In genomic region chr1:36109041-36109679, GRCh38 we compare ENCODE assay signal across 9 cellular contexts. TPM values are rescaled to one million over a fixed set of nuclear protein-coding genes. Genes with fewer than 3 reads are reported as not detected.
DNase-seq lines count a peak whose midpoint lies in the region; ATAC-seq and TF ChIP-seq lines count a peak whose summit lies in the region.
"Had no signal": no experiment of that assay in that cellular context is flagged by ENCODE, and none has a peak within 500 bp of the region (broad histone marks: within the 10 kb centered on the region; RNA-seq: fewer than 3 reads in every experiment).

No MANE protein-coding gene starts in this region.

- H3K4me3 Mint-ChIP-seq in Calu3 (ENCODE audit: low read depth, unreplicated experiment), result no peak overlapping the region
- peak overlapping the region in 9 of 10 donors; percentile 12 to 85 (median 68) for H3K4me3 Mint-ChIP-seq in naive thymus-derived CD4-positive, alpha-beta T cell
- H3K4me3 Mint-ChIP-seq: memory B cell had no signal

- peaks cover 40% of the 10 kb centered on the region for H3K27me3 Mint-ChIP-seq in Calu3 (ENCODE audit: unreplicated experiment)
- no peaks in the 10 kb centered on the region for H3K27me3 Mint-ChIP-seq in naive thymus-derived CD4-positive, alpha-beta T cell

- no peak for TF ChIP-seq POLR2A in Peyer's patch (IDR thresholded peaks at IDR 0.05)

- POLR2A ChIA-PET in naive thymus-derived CD4-positive, alpha-beta T cell (lab: Charles Lee), result interaction anchor here (0.7 to 2.1 kb wide), 8 partner anchors 9 to 115 kb away, joined by 3 to 8 read pairs (median 4); partner anchors contain the start of genes THRAP3 and TRAPPC3

- intact Hi-C loops in Calu3 (cut with micrococcal nuclease; ENCODE audit: unreplicated experiment), result no loop called here
- intact Hi-C loops in naive thymus-derived CD4-positive, alpha-beta T cell (cut with micrococcal nuclease), result loop anchor here in 1 of 2 donors (1.0 kb wide), 1 partner anchor 21 kb away; the partner anchor contains the start of gene ADPRS

- no peaks in the 10 kb centered on the region for H3K27me3 ChIP-seq in Peyer's patch
- H3K27me3 ChIP-seq in naive thymus-derived CD4-positive, alpha-beta T cell (ENCODE audit: control insufficient read depth in 2 of 2, insufficient read depth in 2 of 2, low read length in 2 of 2), result no peaks in the 10 kb centered on the region

- no TSS peak for BruUV-seq in Calu3 (replicated peaks; lab: Mats Ljungman, UMichigan)

- no peaks in the 10 kb centered on the region for H3K9me3 Mint-ChIP-seq in Calu3 (ENCODE audit: low read depth, unreplicated experiment)
- peaks cover 0 to 1% (median 0%) of the 10 kb centered on the region in 11 donors for H3K9me3 Mint-ChIP-seq in naive thymus-derived CD4-positive, alpha-beta T cell
- H3K9me3 Mint-ChIP-seq: memory B cell had no signal

- H3K27ac ChIP-seq in Peyer's patch, result no peak overlapping the region
- H3K27ac ChIP-seq in naive thymus-derived CD4-positive, alpha-beta T cell (ENCODE audit: low read depth, low read length), result peak overlapping the region; percentile 56
- peak overlapping the region in 1 of 2 donors; percentile 40 for H3K27ac ChIP-seq in coronary artery

- H3K9me3 ChIP-seq in Peyer's patch, result no peaks in the 10 kb centered on the region
- no peaks in the 10 kb centered on the region for H3K9me3 ChIP-seq in naive thymus-derived CD4-positive, alpha-beta T cell (ENCODE audit: control insufficient read depth in 2 of 3, low read length in 3 of 3)

- DNase-seq in Calu3, result peak; percentile 58
- peak in 2 of 3 donors; percentile 35 to 63 for DNase-seq in Peyer's patch
- DNase-seq in amniotic epithelial cell (ENCODE audit: low read depth), result peak; percentile 82
- peak in 7 of 9 donors; percentile 42 to 67 (median 61) for DNase-seq in naive thymus-derived CD4-positive, alpha-beta T cell
- no peak for DNase-seq in ecto neural progenitor cell (ENCODE audit: low spot score)
- DNase-seq in NCI-H2029 treated with DMSO at 0.1 percent for 48 hours (lab: John Stamatoyannopoulos, UW), result no peak
- DNase-seq in coronary artery (ENCODE audit: low spot score), result no peak

- H3K4me3 ChIP-seq in Peyer's patch, result no peak overlapping the region
- H3K4me3 ChIP-seq in naive thymus-derived CD4-positive, alpha-beta T cell (ENCODE audit: low read length), result no peak overlapping the region
- H3K4me3 ChIP-seq in coronary artery, result no peak overlapping the region

- ATAC-seq in naive thymus-derived CD4-positive, alpha-beta T cell, result peak; percentile 92
- ATAC-seq in HG02938 (IDR thresholded peaks at IDR 0.05; ENCODE audit: unreplicated experiment), result no peak

- no peak overlapping the region for H3K27ac Mint-ChIP-seq in Calu3 (ENCODE audit: unreplicated experiment)
- H3K27ac Mint-ChIP-seq in naive thymus-derived CD4-positive, alpha-beta T cell, result peak overlapping the region; percentile 35 to 97 (median 80)
- H3K27ac Mint-ChIP-seq: memory B cell had no signal

- peaks cover 9% of the 10 kb centered on the region for H3K4me1 Mint-ChIP-seq in Calu3 (ENCODE audit: low read depth, unreplicated experiment)
- peaks cover 21 to 38% (median 32%) of the 10 kb centered on the region in 7 donors for H3K4me1 Mint-ChIP-seq in naive thymus-derived CD4-positive, alpha-beta T cell

- H3K4me1 ChIP-seq in Peyer's patch, result no peaks in the 10 kb centered on the region
- H3K4me1 ChIP-seq in naive thymus-derived CD4-positive, alpha-beta T cell (ENCODE audit: control insufficient read depth in 2 of 2, insufficient read depth in 2 of 2, low read length in 2 of 2), result peaks cover 0 to 15% of the 10 kb centered on the region in 2 donors

- TF ChIP-seq CTCF in Calu3 (IDR thresholded peaks at IDR 0.05; ENCODE audit: unreplicated experiment) (no peak), Peyer's patch (IDR thresholded peaks at IDR 0.05) (no peak), coronary artery (IDR thresholded peaks at IDR 0.05) (no peak)

- no peaks in the 10 kb centered on the region for H3K36me3 Mint-ChIP-seq in Calu3 (ENCODE audit: insufficient read depth, unreplicated experiment)
- H3K36me3 Mint-ChIP-seq in naive thymus-derived CD4-positive, alpha-beta T cell, result no peaks in the 10 kb centered on the region
- H3K36me3 Mint-ChIP-seq: memory B cell had no signal

- no peaks in the 10 kb centered on the region for H3K36me3 ChIP-seq in Peyer's patch
- no peaks in the 10 kb centered on the region for H3K36me3 ChIP-seq in naive thymus-derived CD4-positive, alpha-beta T cell (ENCODE audit: control insufficient read depth in 2 of 3, insufficient read depth in 3 of 3, low read length in 3 of 3)

- CTCF ChIA-PET in Calu3 (lab: Charles Lee), result no interaction called here
- CTCF ChIA-PET in naive thymus-derived CD4-positive, alpha-beta T cell (lab: Charles Lee), result interaction anchor here (1.7 to 2.4 kb wide), 2 partner anchors 24 to 26 kb away, joined by 6 to 9 read pairs; no protein-coding TSS in a partner anchor

RNA-seq across cellular contexts. Expression of gene COL8A2, which starts 15.9 kb away (rescaled TPM):
- total RNA-seq in Calu3 (2022) (0.07 TPM in 1 of 2 replicates, not detected in the other), Peyer's patch (1 to 10 TPM in 3 of 4 donors, under 1 TPM in 1; 0.83 to 1.3 (median 1.1) TPM)
- 1 to 10 TPM in 1 of 5 experiments, under 1 TPM in 3, not detected in 1; 0.05 to 2.5 (median 0.20) TPM for total RNA-seq in naive thymus-derived CD4-positive, alpha-beta T cell
- not detected for polyA plus RNA-seq in naive thymus-derived CD4-positive, alpha-beta T cell

RNA-seq across cellular contexts. Expression of gene ADPRS, which starts 20.5 kb away (rescaled TPM):
- total RNA-seq in Calu3 (2022) (26.5 and 32.8 TPM in 2 replicates), Peyer's patch (10 to 100 TPM; 16.5 to 50.0 (median 30.8) TPM)
- total RNA-seq in naive thymus-derived CD4-positive, alpha-beta T cell, result 10 to 100 TPM; 18.0 to 30.2 (median 24.2) TPM
- 10 to 100 TPM; 18.3 to 35.4 TPM for polyA plus RNA-seq in naive thymus-derived CD4-positive, alpha-beta T cell

RNA-seq across cellular contexts. Expression of gene TEKT2, which starts 25.3 kb away (rescaled TPM):
- total RNA-seq in Calu3 (2022) (0.31 TPM in 1 of 2 replicates, not detected in the other), Peyer's patch (not detected)
- total RNA-seq in naive thymus-derived CD4-positive, alpha-beta T cell, result under 1 TPM in 2 of 5 experiments, not detected in 3; 0.71 to 0.93 TPM
- polyA plus RNA-seq in naive thymus-derived CD4-positive, alpha-beta T cell, result not detected

RNA-seq across cellular contexts. Expression of gene TRAPPC3, which starts 40.1 kb away (rescaled TPM):
- total RNA-seq in Calu3 (2022), result 70.3 and 71.5 TPM in 2 replicates
- total RNA-seq in Peyer's patch, result 100 to 1,000 TPM in 1 of 4 donors, 10 to 100 TPM in 3; 56.2 to 113 (median 73.7) TPM
- 10 to 100 TPM; 32.1 to 60.5 (median 47.2) TPM for total RNA-seq in naive thymus-derived CD4-positive, alpha-beta T cell
- polyA plus RNA-seq in naive thymus-derived CD4-positive, alpha-beta T cell, result 100 to 1,000 TPM in 1 of 2 donors, 10 to 100 TPM in 1; 98.6 to 110 TPM

RNA-seq across cellular contexts. Expression of gene MAP7D1, which starts 46.8 kb away (rescaled TPM):
- 96.2 and 98.3 TPM in 2 replicates for total RNA-seq in Calu3 (2022)
- total RNA-seq in Peyer's patch, result 10 to 100 TPM; 38.2 to 62.7 (median 46.4) TPM
- total RNA-seq in naive thymus-derived CD4-positive, alpha-beta T cell, result 100 to 1,000 TPM; 156 to 257 (median 235) TPM
- 10 to 100 TPM; 15.2 to 55.0 TPM for polyA plus RNA-seq in naive thymus-derived CD4-positive, alpha-beta T cell

Comparison
In these comparisons a context has a peak if more than half of its experiments do, and no peak if none do; other contexts are left out.
1. DNase-seq: peak in Calu3 (single experiment), Peyer's patch (2 of 3), amniotic epithelial cell (single experiment) and naive thymus-derived CD4-positive, alpha-beta T cell (7 of 9); none in ecto neural progenitor cell (single experiment), NCI-H2029 treated with DMSO at 0.1 percent for 48 hours (single experiment) and coronary artery (single experiment).